In the genomic region with DNA sequence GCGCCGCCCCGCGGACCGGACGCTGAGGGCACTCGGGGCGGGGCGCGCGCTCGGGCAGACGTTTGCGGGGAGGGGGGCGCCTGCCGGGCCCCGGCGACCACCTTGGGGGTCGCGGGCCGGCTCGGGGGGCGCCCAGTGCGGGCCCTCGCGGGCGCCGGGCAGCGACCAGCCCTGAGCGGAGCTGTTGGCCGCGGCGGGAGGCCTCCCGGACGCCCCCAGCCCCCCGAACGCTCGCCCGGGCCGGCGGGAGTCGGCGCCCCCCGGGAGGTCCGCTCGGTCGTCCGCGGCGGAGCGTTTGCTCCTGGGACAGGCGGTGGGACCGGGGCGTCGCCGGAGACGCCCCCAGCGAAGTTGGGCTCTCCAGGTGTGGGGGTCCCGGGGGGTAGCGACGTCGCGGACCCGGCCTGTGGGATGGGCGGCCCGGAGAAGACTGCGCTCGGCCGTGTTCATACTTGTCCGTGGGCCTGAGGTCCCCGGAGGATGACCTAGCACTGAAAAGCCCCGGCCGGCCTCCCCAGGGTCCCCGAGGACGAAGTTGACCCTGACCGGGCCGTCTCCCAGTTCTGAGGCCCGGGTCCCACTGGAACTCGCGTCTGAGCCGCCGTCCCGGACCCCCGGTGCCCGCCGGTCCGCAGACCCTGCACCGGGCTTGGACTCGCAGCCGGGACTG, we compare ENCODE assay signal across 2 cellular contexts.
TF ChIP-seq lines count a peak whose summit lies in the region.

No MANE protein-coding gene starts in this region.

TF ChIP-seq in H1, 55 proteins besides CTCF, POLR2A, EP300 and RAD21 (continues in another document):
- no peak for TF ChIP-seq SIN3A (conservative IDR thresholded peaks at IDR 0.05 in 1 of 2, IDR thresholded peaks at IDR 0.05 in 1 of 2; ENCODE audit: low read depth in 1 of 2, low read length in 2 of 2)
- TF ChIP-seq, protein P1, sequence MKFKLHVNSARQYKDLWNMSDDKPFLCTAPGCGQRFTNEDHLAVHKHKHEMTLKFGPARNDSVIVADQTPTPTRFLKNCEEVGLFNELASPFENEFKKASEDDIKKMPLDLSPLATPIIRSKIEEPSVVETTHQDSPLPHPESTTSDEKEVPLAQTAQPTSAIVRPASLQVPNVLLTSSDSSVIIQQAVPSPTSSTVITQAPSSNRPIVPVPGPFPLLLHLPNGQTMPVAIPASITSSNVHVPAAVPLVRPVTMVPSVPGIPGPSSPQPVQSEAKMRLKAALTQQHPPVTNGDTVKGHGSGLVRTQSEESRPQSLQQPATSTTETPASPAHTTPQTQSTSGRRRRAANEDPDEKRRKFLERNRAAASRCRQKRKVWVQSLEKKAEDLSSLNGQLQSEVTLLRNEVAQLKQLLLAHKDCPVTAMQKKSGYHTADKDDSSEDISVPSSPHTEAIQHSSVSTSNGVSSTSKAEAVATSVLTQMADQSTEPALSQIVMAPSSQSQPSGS (IDR thresholded peaks at IDR 0.05; ENCODE audit: low read length) = no peak
- TF ChIP-seq MAFK (IDR thresholded peaks at IDR 0.05; ENCODE audit: low read depth, low read length) = no peak
- TF ChIP-seq KDM1A (IDR thresholded peaks at IDR 0.05; ENCODE audit: borderline replicate concordance, low read length) = no peak
- no peak for TF ChIP-seq KDM5A (IDR thresholded peaks at IDR 0.05; ENCODE audit: low read length)
- no peak for TF ChIP-seq CHD2 (IDR thresholded peaks at IDR 0.05; ENCODE audit: low read length)
- no peak for TF ChIP-seq ASH2L (IDR thresholded peaks at IDR 0.05; ENCODE audit: low read length)
- no peak for TF ChIP-seq SRF (IDR thresholded peaks at IDR 0.05; ENCODE audit: low read depth, low read length)
- no peak for TF ChIP-seq CTBP2 (IDR thresholded peaks at IDR 0.05; ENCODE audit: borderline replicate concordance, insufficient read depth, insufficient read length, low read length)
- TF ChIP-seq, protein P2, sequence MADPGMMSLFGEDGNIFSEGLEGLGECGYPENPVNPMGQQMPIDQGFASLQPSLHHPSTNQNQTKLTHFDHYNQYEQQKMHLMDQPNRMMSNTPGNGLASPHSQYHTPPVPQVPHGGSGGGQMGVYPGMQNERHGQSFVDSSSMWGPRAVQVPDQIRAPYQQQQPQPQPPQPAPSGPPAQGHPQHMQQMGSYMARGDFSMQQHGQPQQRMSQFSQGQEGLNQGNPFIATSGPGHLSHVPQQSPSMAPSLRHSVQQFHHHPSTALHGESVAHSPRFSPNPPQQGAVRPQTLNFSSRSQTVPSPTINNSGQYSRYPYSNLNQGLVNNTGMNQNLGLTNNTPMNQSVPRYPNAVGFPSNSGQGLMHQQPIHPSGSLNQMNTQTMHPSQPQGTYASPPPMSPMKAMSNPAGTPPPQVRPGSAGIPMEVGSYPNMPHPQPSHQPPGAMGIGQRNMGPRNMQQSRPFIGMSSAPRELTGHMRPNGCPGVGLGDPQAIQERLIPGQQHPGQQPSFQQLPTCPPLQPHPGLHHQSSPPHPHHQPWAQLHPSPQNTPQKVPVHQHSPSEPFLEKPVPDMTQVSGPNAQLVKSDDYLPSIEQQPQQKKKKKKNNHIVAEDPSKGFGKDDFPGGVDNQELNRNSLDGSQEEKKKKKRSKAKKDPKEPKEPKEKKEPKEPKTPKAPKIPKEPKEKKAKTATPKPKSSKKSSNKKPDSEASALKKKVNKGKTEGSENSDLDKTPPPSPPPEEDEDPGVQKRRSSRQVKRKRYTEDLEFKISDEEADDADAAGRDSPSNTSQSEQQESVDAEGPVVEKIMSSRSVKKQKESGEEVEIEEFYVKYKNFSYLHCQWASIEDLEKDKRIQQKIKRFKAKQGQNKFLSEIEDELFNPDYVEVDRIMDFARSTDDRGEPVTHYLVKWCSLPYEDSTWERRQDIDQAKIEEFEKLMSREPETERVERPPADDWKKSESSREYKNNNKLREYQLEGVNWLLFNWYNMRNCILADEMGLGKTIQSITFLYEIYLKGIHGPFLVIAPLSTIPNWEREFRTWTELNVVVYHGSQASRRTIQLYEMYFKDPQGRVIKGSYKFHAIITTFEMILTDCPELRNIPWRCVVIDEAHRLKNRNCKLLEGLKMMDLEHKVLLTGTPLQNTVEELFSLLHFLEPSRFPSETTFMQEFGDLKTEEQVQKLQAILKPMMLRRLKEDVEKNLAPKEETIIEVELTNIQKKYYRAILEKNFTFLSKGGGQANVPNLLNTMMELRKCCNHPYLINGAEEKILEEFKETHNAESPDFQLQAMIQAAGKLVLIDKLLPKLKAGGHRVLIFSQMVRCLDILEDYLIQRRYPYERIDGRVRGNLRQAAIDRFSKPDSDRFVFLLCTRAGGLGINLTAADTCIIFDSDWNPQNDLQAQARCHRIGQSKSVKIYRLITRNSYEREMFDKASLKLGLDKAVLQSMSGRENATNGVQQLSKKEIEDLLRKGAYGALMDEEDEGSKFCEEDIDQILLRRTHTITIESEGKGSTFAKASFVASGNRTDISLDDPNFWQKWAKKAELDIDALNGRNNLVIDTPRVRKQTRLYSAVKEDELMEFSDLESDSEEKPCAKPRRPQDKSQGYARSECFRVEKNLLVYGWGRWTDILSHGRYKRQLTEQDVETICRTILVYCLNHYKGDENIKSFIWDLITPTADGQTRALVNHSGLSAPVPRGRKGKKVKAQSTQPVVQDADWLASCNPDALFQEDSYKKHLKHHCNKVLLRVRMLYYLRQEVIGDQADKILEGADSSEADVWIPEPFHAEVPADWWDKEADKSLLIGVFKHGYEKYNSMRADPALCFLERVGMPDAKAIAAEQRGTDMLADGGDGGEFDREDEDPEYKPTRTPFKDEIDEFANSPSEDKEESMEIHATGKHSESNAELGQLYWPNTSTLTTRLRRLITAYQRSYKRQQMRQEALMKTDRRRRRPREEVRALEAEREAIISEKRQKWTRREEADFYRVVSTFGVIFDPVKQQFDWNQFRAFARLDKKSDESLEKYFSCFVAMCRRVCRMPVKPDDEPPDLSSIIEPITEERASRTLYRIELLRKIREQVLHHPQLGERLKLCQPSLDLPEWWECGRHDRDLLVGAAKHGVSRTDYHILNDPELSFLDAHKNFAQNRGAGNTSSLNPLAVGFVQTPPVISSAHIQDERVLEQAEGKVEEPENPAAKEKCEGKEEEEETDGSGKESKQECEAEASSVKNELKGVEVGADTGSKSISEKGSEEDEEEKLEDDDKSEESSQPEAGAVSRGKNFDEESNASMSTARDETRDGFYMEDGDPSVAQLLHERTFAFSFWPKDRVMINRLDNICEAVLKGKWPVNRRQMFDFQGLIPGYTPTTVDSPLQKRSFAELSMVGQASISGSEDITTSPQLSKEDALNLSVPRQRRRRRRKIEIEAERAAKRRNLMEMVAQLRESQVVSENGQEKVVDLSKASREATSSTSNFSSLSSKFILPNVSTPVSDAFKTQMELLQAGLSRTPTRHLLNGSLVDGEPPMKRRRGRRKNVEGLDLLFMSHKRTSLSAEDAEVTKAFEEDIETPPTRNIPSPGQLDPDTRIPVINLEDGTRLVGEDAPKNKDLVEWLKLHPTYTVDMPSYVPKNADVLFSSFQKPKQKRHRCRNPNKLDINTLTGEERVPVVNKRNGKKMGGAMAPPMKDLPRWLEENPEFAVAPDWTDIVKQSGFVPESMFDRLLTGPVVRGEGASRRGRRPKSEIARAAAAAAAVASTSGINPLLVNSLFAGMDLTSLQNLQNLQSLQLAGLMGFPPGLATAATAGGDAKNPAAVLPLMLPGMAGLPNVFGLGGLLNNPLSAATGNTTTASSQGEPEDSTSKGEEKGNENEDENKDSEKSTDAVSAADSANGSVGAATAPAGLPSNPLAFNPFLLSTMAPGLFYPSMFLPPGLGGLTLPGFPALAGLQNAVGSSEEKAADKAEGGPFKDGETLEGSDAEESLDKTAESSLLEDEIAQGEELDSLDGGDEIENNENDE (IDR thresholded peaks at IDR 0.05; ENCODE audit: insufficient replicate concordance, low read length) = no peak
- no peak for TF ChIP-seq NANOG (IDR thresholded peaks at IDR 0.05; ENCODE audit: insufficient read depth, low read depth, low read length, poor library complexity, severe bottlenecking)
- no peak for TF ChIP-seq RFX5 (IDR thresholded peaks at IDR 0.05; ENCODE audit: borderline replicate concordance, low read depth, low read length)
- no peak for TF ChIP-seq SIX5 (IDR thresholded peaks at IDR 0.05; ENCODE audit: low read depth, low read length)

TF ChIP-seq in neural cell, 6 proteins besides CTCF, POLR2A, EP300 and RAD21:
- TF ChIP-seq SMC3 (conservative IDR thresholded peaks at IDR 0.05; ENCODE audit: poor library complexity) = no peak
- TF ChIP-seq MXI1 (conservative IDR thresholded peaks at IDR 0.05; ENCODE audit: poor library complexity, severe bottlenecking) = no peak
- no peak for TF ChIP-seq EZH2 (IDR thresholded peaks at IDR 0.05; ENCODE audit: borderline replicate concordance, insufficient read depth, low read length, poor library complexity, severe bottlenecking)
- no peak for TF ChIP-seq TAF1 (IDR thresholded peaks at IDR 0.05; ENCODE audit: low read depth)
- no peak for TF ChIP-seq POLR2AphosphoS5 (IDR thresholded peaks at IDR 0.05)
- TF ChIP-seq, protein P3, sequence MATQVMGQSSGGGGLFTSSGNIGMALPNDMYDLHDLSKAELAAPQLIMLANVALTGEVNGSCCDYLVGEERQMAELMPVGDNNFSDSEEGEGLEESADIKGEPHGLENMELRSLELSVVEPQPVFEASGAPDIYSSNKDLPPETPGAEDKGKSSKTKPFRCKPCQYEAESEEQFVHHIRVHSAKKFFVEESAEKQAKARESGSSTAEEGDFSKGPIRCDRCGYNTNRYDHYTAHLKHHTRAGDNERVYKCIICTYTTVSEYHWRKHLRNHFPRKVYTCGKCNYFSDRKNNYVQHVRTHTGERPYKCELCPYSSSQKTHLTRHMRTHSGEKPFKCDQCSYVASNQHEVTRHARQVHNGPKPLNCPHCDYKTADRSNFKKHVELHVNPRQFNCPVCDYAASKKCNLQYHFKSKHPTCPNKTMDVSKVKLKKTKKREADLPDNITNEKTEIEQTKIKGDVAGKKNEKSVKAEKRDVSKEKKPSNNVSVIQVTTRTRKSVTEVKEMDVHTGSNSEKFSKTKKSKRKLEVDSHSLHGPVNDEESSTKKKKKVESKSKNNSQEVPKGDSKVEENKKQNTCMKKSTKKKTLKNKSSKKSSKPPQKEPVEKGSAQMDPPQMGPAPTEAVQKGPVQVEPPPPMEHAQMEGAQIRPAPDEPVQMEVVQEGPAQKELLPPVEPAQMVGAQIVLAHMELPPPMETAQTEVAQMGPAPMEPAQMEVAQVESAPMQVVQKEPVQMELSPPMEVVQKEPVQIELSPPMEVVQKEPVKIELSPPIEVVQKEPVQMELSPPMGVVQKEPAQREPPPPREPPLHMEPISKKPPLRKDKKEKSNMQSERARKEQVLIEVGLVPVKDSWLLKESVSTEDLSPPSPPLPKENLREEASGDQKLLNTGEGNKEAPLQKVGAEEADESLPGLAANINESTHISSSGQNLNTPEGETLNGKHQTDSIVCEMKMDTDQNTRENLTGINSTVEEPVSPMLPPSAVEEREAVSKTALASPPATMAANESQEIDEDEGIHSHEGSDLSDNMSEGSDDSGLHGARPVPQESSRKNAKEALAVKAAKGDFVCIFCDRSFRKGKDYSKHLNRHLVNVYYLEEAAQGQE (IDR thresholded peaks at IDR 0.05; ENCODE audit: borderline replicate concordance) = no peak
TF ChIP-seq in neural cell: peak in this region for 0.
